Comparison of ENCODE assay signal across 24 cellular contexts in the genomic region with DNA sequence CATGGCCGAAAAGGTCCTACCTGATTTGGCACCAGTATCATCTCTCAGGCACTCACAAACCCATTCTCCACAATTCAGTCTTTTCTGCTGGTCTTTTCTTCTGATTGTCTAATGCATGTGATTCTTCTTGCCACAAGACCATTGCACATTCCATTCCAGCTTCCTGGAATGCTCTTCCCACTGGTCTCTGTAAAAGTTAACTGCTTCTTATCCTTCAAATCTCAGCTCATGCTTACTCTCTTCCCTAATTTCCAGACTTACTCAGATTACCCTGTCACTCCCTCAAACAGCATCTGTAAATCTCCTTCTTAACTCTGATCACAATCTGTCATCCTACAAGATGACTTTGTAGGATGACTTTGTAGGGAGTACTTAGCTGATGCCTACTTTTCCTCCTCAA.
DNase-seq lines count a peak whose midpoint lies in the region; ATAC-seq, FAIRE-seq and TF ChIP-seq lines count a peak whose summit lies in the region.
"Had no signal": no experiment of that assay in that cellular context is flagged by ENCODE, and none has a peak within 500 bp of the region (broad histone marks: within the 10 kb centered on the region; RNA-seq: fewer than 3 reads in every experiment).

No MANE protein-coding gene starts in this region.

- H3K9me3 ChIP-seq in psoas muscle = peaks cover 3% of the 10 kb centered on the region
- peaks cover 0 to 20% (median 0%) of the 10 kb centered on the region in 11 donors for H3K9me3 ChIP-seq in heart right ventricle
- H3K9me3 ChIP-seq: adrenal gland, neutrophil had no signal

- peaks cover 26% of the 10 kb centered on the region for H3K4me1 ChIP-seq in psoas muscle
- H3K4me1 ChIP-seq in heart right ventricle = peaks cover 0 to 28% (median 13%) of the 10 kb centered on the region in 9 donors
- H3K4me1 ChIP-seq: adrenal gland had no signal

- intact Hi-C loops in psoas muscle (cut with DNase I) (loop anchor here in 1 of 2 donors (5.0 kb wide), 3 partner anchors 77 to 433 kb away; a partner anchor contains a TSS), heart right ventricle (cut with DNase I) (no loop called here), Right ventricle myocardium superior (cut with DNase I) (no loop called here)

- DNase-seq in LHCN-M2 (ENCODE audit: low read depth) (peak; percentile 29), cerebellar cortex (ENCODE audit: low spot score) (peak; percentile 96), psoas muscle (no peak), GM10266 (ENCODE audit: extremely low spot score) (no peak), SKM-1 (lab: John Stamatoyannopoulos, UW; ENCODE audit: unreplicated experiment) (no peak), heart right ventricle (no peak), Right ventricle myocardium superior (no peak)
- DNase-seq: activated CD4-positive, alpha-beta T cell treated with anti-CD3 and anti-CD28 coated beads, Interleukin-2, amount 50 U/mL, for 48 hours; activated CD8-positive, alpha-beta memory T cell treated with anti-CD3 and anti-CD28 coated beads, Interleukin-2, amount 50 U/mL, for 4 hours; activated naive CD4-positive, alpha-beta T cell treated with anti-CD3 and anti-CD28 coated beads for 36 hours; adrenal gland; CD8-positive, alpha-beta memory T cell; effector CD4-positive, alpha-beta T cell; kidney; midbrain; naive thymus-derived CD4-positive, alpha-beta T cell; NCI-H146; NCI-H446; NCI-H774 had no signal

- peak overlapping the region; percentile 73 for H3K27ac ChIP-seq in psoas muscle
- peak overlapping the region in 1 of 10 donors; percentile 28 for H3K27ac ChIP-seq in heart right ventricle
- H3K27ac ChIP-seq: adrenal gland, neutrophil had no signal

- H3K4me3 ChIP-seq in psoas muscle = no peak overlapping the region
- H3K4me3 ChIP-seq in heart right ventricle = no peak overlapping the region
- H3K4me3 ChIP-seq: adrenal gland had no signal

- no peak for TF ChIP-seq CTCF in psoas muscle (IDR thresholded peaks at IDR 0.05)
- TF ChIP-seq CTCF in GM10266 (IDR thresholded peaks at IDR 0.05; ENCODE audit: control insufficient read depth, insufficient read depth, low read depth, missing control alignments) = no peak
- TF ChIP-seq CTCF in heart right ventricle (IDR thresholded peaks at IDR 0.05) = no peak

- no peaks in the 10 kb centered on the region for H3K36me3 ChIP-seq in psoas muscle (ENCODE audit: insufficient read depth in 1 of 2, low read depth in 1 of 2)
- H3K36me3 ChIP-seq in heart right ventricle = no peaks in the 10 kb centered on the region
- H3K36me3 ChIP-seq: adrenal gland, neutrophil had no signal

- FAIRE-seq in G401.6 (lab: Jason Lieb, UNC) = peak; percentile 98
- FAIRE-seq: GM12892, kidney had no signal

- H3K27me3 ChIP-seq in psoas muscle (ENCODE audit: insufficient read depth in 3 of 3, low read length in 2 of 3) (no peaks in the 10 kb centered on the region), heart right ventricle (no peaks in the 10 kb centered on the region)
- H3K27me3 ChIP-seq: adrenal gland, neutrophil had no signal

- ATAC-seq in psoas muscle (no peak), heart right ventricle (no peak), Right ventricle myocardium superior (ENCODE audit: poor library complexity) (no peak)
- ATAC-seq: activated CD4-positive, CD25-positive, alpha-beta regulatory T cell treated with anti-CD3 and anti-CD28 coated beads, Interleukin-2, amount 50 U/mL, for 24 hours; naive thymus-derived CD4-positive, alpha-beta T cell; stimulated activated memory B cell treated with anti-CD40 and anti-IgM and Interleukin-4, amounts not matched to agents 10 μg/mL and 1 μg/mL and 100 μg/mL, for 72 hours had no signal

- WGBS in psoas muscle, 3 donors = 83 to 90% (median 86%) methylated on average over 1 of the region's 1 CpG
- WGBS in heart right ventricle, 2 donors = 91 to 94% methylated on average over 1 of the region's 1 CpG

Comparison
In these comparisons a context has a peak if more than half of its experiments do, and no peak if none do; other contexts are left out.
1. DNase-seq: peak in LHCN-M2 (single experiment) and cerebellar cortex (single experiment); none in psoas muscle (0 of 2), GM10266 (single experiment), SKM-1 (single experiment), heart right ventricle (0 of 2) and Right ventricle myocardium superior (single experiment).